In the genomic region with DNA sequence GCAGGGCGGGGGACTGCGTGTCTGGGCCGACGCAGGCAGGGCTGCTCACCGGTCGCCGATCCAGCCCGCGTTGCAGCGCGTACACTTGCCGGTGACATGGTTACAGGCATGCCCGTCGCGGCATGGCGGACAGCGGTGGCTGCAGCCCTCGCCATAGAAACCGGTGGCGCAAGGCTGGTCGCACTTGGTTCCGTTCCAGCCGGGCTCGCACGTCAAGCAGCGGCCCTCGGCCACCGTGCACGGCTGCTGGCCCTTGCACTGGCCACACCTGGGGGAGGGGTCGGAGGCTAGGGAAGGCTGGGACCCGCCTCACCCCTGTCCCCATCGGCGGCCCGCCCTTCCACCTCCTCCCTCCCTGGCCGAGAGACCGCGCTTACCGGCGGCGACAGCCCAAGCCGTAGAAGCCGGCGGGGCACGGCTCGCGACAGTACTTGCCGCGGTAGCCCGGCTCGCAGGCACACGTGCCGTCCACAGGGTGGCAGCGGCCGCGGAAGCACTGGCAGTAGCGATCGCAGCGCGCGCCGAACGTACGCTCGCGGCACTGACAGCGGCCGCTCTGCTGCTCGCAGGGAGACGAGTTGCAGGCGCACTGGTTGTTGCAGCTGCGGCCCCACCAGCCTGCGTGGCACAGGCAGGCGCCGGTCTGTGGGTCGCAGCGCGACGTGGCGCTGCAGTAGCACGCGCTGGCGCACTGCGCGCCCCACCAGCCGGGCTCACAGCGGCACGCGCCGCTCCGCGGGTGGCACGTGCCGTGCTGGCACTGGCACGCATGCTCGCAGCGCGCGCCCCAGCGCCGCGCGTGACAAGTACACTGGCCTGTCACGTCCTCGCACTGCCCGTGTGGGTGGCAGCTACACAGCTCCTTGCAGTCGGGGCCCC, we compare ENCODE assay signal across 8 cellular contexts. TPM values are rescaled to one million over a fixed set of nuclear protein-coding genes. Genes with fewer than 3 reads are reported as not detected.
A peak's percentile ranks its signal among the peaks of the same experiment; 100 is the strongest.
DNase-seq lines count a peak whose midpoint lies in the region; ATAC-seq and TF ChIP-seq lines count a peak whose summit lies in the region.

No MANE protein-coding gene starts in this region.

- no peak for TF ChIP-seq POLR2A in NB4 (IDR thresholded peaks at IDR 0.05; ENCODE audit: extremely low read depth, insufficient read length)

- peaks cover 78 to 96% (median 91%) of the 10 kb centered on the region in 3 donors for H3K27me3 Mint-ChIP-seq in CD14-positive monocyte (ENCODE audit: low read depth in 3 of 3)

- H3K4me1 Mint-ChIP-seq in CD14-positive monocyte, result peaks cover 27% of the 10 kb centered on the region

- no peak for ATAC-seq in HG02588 (IDR thresholded peaks at IDR 0.05; ENCODE audit: unreplicated experiment)

- H3K36me3 Mint-ChIP-seq in CD14-positive monocyte, result peaks cover 2 to 30% of the 10 kb centered on the region in 2 donors

- peak; percentile 18 for TF ChIP-seq CTCF in CD14-positive monocyte (IDR thresholded peaks at IDR 0.05)
- peak; percentile 38 for TF ChIP-seq CTCF in NB4 (IDR thresholded peaks at IDR 0.05; ENCODE audit: low read depth, low read length)

- H3K27ac Mint-ChIP-seq in CD14-positive monocyte, result no peak overlapping the region

- H3K4me3 ChIP-seq in NB4 (ENCODE audit: low read depth, low read length), result no peak overlapping the region

- H3K9me3 Mint-ChIP-seq in CD14-positive monocyte, result peaks cover 0 to 17% (median 13%) of the 10 kb centered on the region in 7 donors

- intact Hi-C loops in CD14-positive monocyte (cut with micrococcal nuclease), result no loop called here
- intact Hi-C loops in posterior vena cava (cut with DNase I), result no loop called here

- DNase-seq in CD14-positive monocyte (ENCODE audit: low spot score) (no peak), NB4 (ENCODE audit: low read depth) (peak; percentile 85), fibroblast of gingiva (ENCODE audit: low read depth) (peak; percentile 66), posterior vena cava (ENCODE audit: low spot score) (peak; percentile 85), NCI-H2029 treated with DMSO at 0.1 percent for 48 hours (lab: John Stamatoyannopoulos, UW) (no peak), A172 (ENCODE audit: low spot score) (no peak)
- DNase-seq in activated CD8-positive, alpha-beta memory T cell treated with anti-CD3 and anti-CD28 coated beads, Interleukin-2, amount 50 U/mL, for 48 hours, result peak; percentile 82

- H3K4me3 Mint-ChIP-seq in CD14-positive monocyte, result peak overlapping the region; percentile 81 to 92

RNA-seq across cellular contexts. Expression of a gene that starts 6.7 kb away (rescaled TPM):
- under 1 TPM in 1 of 2 donors, not detected in 1; 0.12 TPM for polyA plus RNA-seq in CD14-positive monocyte
- total RNA-seq in posterior vena cava, result 10 to 100 TPM; 18.6 to 26.7 TPM
- 38.2 and 46.6 TPM in 2 replicates for total RNA-seq in A172 (2014; rRNA removed; shearing (Covaris generic))

RNA-seq across cellular contexts. Expression of a gene that starts 36.9 kb away (rescaled TPM):
- 1 to 10 TPM; 1.9 TPM for polyA plus RNA-seq in CD14-positive monocyte
- total RNA-seq in posterior vena cava, result 1 to 10 TPM; 5.9 to 6.9 TPM
- total RNA-seq in A172 (2014; rRNA removed; shearing (Covaris generic)), result 8.5 and 10.8 TPM in 2 replicates

Comparison
In these comparisons a context has a peak if more than half of its experiments do, and no peak if none do; other contexts are left out.
1. DNase-seq: peak in NB4 (single experiment), activated CD8-positive, alpha-beta memory T cell treated with anti-CD3 and anti-CD28 coated beads, Interleukin-2, amount 50 U/mL, for 48 hours (single experiment), fibroblast of gingiva (single experiment) and posterior vena cava (single experiment); none in CD14-positive monocyte (single experiment), NCI-H2029 treated with DMSO at 0.1 percent for 48 hours (single experiment) and A172 (single experiment).